8 cellular contexts compared by ENCODE assay signal in the genomic region with DNA sequence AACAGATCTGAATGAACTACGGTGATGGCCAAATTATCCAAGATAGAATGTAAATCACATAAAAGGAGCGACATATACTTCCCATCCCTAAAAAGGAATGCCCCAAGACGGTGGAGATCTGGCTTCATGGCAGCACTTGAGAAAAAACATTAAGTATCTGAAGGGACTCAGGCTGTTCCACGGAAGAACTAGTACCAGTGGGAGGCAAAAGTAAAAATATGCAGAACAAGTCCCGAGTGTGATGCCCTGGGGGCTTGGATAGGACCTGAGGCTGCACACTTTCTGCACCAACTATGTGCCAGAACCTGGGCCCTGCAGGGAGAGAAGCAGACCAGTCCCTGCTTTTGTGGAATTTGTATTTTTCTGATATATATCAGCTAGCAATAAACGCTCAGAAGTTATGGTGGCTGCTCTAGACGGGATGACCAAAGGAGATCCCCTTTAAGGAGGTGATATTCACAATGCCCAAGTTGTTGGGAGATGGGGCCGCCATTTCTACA. TPM values are rescaled to one million over a fixed set of nuclear protein-coding genes. Genes with fewer than 3 reads are reported as not detected.
DNase-seq lines count a peak whose midpoint lies in the region; ATAC-seq and TF ChIP-seq lines count a peak whose summit lies in the region.

No MANE protein-coding gene starts in this region.

- H3K4me1 Mint-ChIP-seq in naive thymus-derived CD4-positive, alpha-beta T cell = peaks cover 55 to 84% (median 80%) of the 10 kb centered on the region in 7 donors

- TF ChIP-seq CTCF in DOHH2 (IDR thresholded peaks at IDR 0.05; ENCODE audit: low read depth, low read length, poor library complexity, severe bottlenecking) = no peak
- no peak for TF ChIP-seq CTCF in cardiac fibroblast (IDR thresholded peaks at IDR 0.05; ENCODE audit: low read depth, low read length)

- POLR2A ChIA-PET in naive thymus-derived CD4-positive, alpha-beta T cell (lab: Charles Lee) = interaction anchor here (0.9 to 9.5 kb wide), 27 partner anchors 8 to 279 kb away, joined by 3 to 164 read pairs (median 4); partner anchors contain the start of genes CMTM1, CMTM2, CMTM3 and NAE1

- DNase-seq in cardiac fibroblast (ENCODE audit: low read depth in 2 of 2) = no peak
- DNase-seq in naive thymus-derived CD4-positive, alpha-beta T cell = peak in 2 of 9 donors; percentile 16 to 30
- no peak for DNase-seq in NOMO-1 treated with dmso at 0.1 percent for 144 hours (lab: John Stamatoyannopoulos, UW; ENCODE audit: unreplicated experiment)
- DNase-seq in SKM-1 treated with dmso at 0.1 percent for 144 hours (lab: John Stamatoyannopoulos, UW; ENCODE audit: unreplicated experiment) = no peak
- no peak for DNase-seq in G401 (ENCODE audit: low spot score)
- DNase-seq in activated gamma-delta T cell treated with Interleukin-2 at 50 U/mL for 16 hours = no peak

- no peak for ATAC-seq in naive thymus-derived CD4-positive, alpha-beta T cell

- intact Hi-C loops in naive thymus-derived CD4-positive, alpha-beta T cell (cut with micrococcal nuclease) = loop anchor here (1.0 to 5.0 kb wide), 10 partner anchors 28 to 382 kb away; partner anchors contain the start of genes CMTM3 (in 2 of the 2), CIAO2B (in 1 of the 2), CMTM4 (in 1 of the 2) and PDP2 (in 1 of the 2)

- H3K9me3 ChIP-seq in DOHH2 (ENCODE audit: control insufficient read depth, insufficient read depth, low read length) = no peaks in the 10 kb centered on the region
- no peaks in the 10 kb centered on the region for H3K9me3 ChIP-seq in HUES48 (ENCODE audit: control insufficient read depth, insufficient read depth, low read length)
- H3K9me3 ChIP-seq in naive thymus-derived CD4-positive, alpha-beta T cell (ENCODE audit: control insufficient read depth in 2 of 3, low read length in 3 of 3) = no peaks in the 10 kb centered on the region

- peak overlapping the region; percentile 92 to 99 (median 95) for H3K4me3 Mint-ChIP-seq in naive thymus-derived CD4-positive, alpha-beta T cell

- peaks cover 29% of the 10 kb centered on the region for H3K79me2 ChIP-seq in DOHH2 (ENCODE audit: control insufficient read depth, low read length)

- peaks cover 0 to 7% (median 0%) of the 10 kb centered on the region in 11 donors for H3K9me3 Mint-ChIP-seq in naive thymus-derived CD4-positive, alpha-beta T cell

- peaks cover 12% of the 10 kb centered on the region for H3F3A ChIP-seq in DOHH2 (ENCODE audit: control insufficient read depth, insufficient read depth)

- peak overlapping the region; percentile 55 for H3K27ac ChIP-seq in DOHH2 (ENCODE audit: low read depth, low read length)
- H3K27ac ChIP-seq in HUES48 (ENCODE audit: low read depth, low read length) = peak overlapping the region; percentile 9
- peak overlapping the region; percentile 77 for H3K27ac ChIP-seq in naive thymus-derived CD4-positive, alpha-beta T cell (ENCODE audit: low read depth, low read length)

- no peaks in the 10 kb centered on the region for H3K9me2 ChIP-seq in DOHH2 (replicated peaks; ENCODE audit: control insufficient read depth, low read length)

- H4K20me1 ChIP-seq in DOHH2 (ENCODE audit: control insufficient read depth, insufficient read depth, low read depth, low read length) = no peaks in the 10 kb centered on the region

- H3K36me3 ChIP-seq in DOHH2 (ENCODE audit: control insufficient read depth, low read length) (peaks cover 14% of the 10 kb centered on the region), HUES48 (ENCODE audit: control insufficient read depth, insufficient read depth, low read length) (no peaks in the 10 kb centered on the region)
- no peaks in the 10 kb centered on the region for H3K36me3 ChIP-seq in naive thymus-derived CD4-positive, alpha-beta T cell (ENCODE audit: control insufficient read depth in 2 of 3, insufficient read depth in 3 of 3, low read length in 3 of 3)

- 0 out of 2 replicates have a peak overlapping the region, but pooled peaks have one; percentile 47 for H3K9ac ChIP-seq in HUES48 (ENCODE audit: low read depth, low read length)

- peaks cover 0 to 45% (median 0%) of the 10 kb centered on the region in 5 donors for H3K36me3 Mint-ChIP-seq in naive thymus-derived CD4-positive, alpha-beta T cell

- in situ Hi-C loops in G401 (cut with HindIII; ENCODE audit: low sequenced_read_pairs) = no loop called here

- H3K4me2 ChIP-seq in DOHH2 (ENCODE audit: low read length) = peak overlapping the region; percentile 88

- H3K27me3 ChIP-seq in DOHH2 (ENCODE audit: control insufficient read depth, low read length) (no peaks in the 10 kb centered on the region), HUES48 (ENCODE audit: control insufficient read depth, insufficient read depth, low read length) (peaks cover 21% of the 10 kb centered on the region)
- no peaks in the 10 kb centered on the region for H3K27me3 ChIP-seq in naive thymus-derived CD4-positive, alpha-beta T cell (ENCODE audit: control insufficient read depth in 2 of 2, insufficient read depth in 2 of 2, low read length in 2 of 2)

- CTCF ChIA-PET in naive thymus-derived CD4-positive, alpha-beta T cell (lab: Charles Lee) = interaction anchor here (0.6 to 3.6 kb wide), 10 partner anchors 9 to 145 kb away, joined by 3 to 24 read pairs (median 6); partner anchors contain the start of gene CMTM3

- peaks cover 0 to 2% (median 0%) of the 10 kb centered on the region in 5 donors for H3K27me3 Mint-ChIP-seq in naive thymus-derived CD4-positive, alpha-beta T cell

- H3K4me3 ChIP-seq in DOHH2 (ENCODE audit: low read length) = peak overlapping the region; percentile 81
- H3K4me3 ChIP-seq in HUES48 (ENCODE audit: low read depth, low read length) = peak overlapping the region; percentile 62
- peak overlapping the region; percentile 79 to 83 for H3K4me3 ChIP-seq in cardiac fibroblast (replicated peaks in 1 of 2; ENCODE audit: low read depth in 2 of 2, low read length in 2 of 2)
- H3K4me3 ChIP-seq in naive thymus-derived CD4-positive, alpha-beta T cell (ENCODE audit: low read length) = peak overlapping the region; percentile 94

- H3K27ac Mint-ChIP-seq in naive thymus-derived CD4-positive, alpha-beta T cell = peak overlapping the region; percentile 91 to 97 (median 94)

- H3K4me1 ChIP-seq in DOHH2 (ENCODE audit: control insufficient read depth, low read length) = peaks cover 75% of the 10 kb centered on the region
- H3K4me1 ChIP-seq in HUES48 (ENCODE audit: control insufficient read depth, insufficient read depth, low read length) = peaks cover 4% of the 10 kb centered on the region
- H3K4me1 ChIP-seq in naive thymus-derived CD4-positive, alpha-beta T cell (ENCODE audit: control insufficient read depth in 2 of 2, insufficient read depth in 2 of 2, low read length in 2 of 2) = peaks cover 49 to 63% of the 10 kb centered on the region in 2 donors

RNA-seq across cellular contexts. Expression of gene CKLF, which starts 0.5 kb away (rescaled TPM):
- 100 to 1,000 TPM in 1 of 5 experiments, 10 to 100 TPM in 4; 24.1 to 160 (median 42.9) TPM for total RNA-seq in naive thymus-derived CD4-positive, alpha-beta T cell
- 100 to 1,000 TPM in 1 of 2 donors, 10 to 100 TPM in 1; 56.4 to 110 TPM for polyA plus RNA-seq in naive thymus-derived CD4-positive, alpha-beta T cell
- 122 and 134 TPM in 2 replicates for total RNA-seq in G401 (2014; rRNA removed; shearing (Covaris generic))

RNA-seq across cellular contexts. Expression of gene TK2, which starts 1.9 kb away (rescaled TPM):
- total RNA-seq in naive thymus-derived CD4-positive, alpha-beta T cell = 10 to 100 TPM in 2 of 5 experiments, 1 to 10 TPM in 3; 6.2 to 19.8 (median 7.9) TPM
- 1 to 10 TPM; 3.5 to 4.1 TPM for polyA plus RNA-seq in naive thymus-derived CD4-positive, alpha-beta T cell
- 10.3 and 15.8 TPM in 2 replicates for total RNA-seq in G401 (2014; rRNA removed; shearing (Covaris generic))

RNA-seq across cellular contexts. Expression of gene CMTM1, which starts 14.4 kb away (rescaled TPM):
- total RNA-seq in naive thymus-derived CD4-positive, alpha-beta T cell = 10 to 100 TPM in 1 of 5 experiments, 1 to 10 TPM in 4; 1.3 to 23.3 (median 5.2) TPM
- under 1 TPM; 0.36 to 0.41 TPM for polyA plus RNA-seq in naive thymus-derived CD4-positive, alpha-beta T cell
- 3.1 TPM in 1 of 2 replicates, not detected in the other for total RNA-seq in G401 (2014; rRNA removed; shearing (Covaris generic))

RNA-seq across cellular contexts. Expression of gene CMTM2, which starts 27.4 kb away (rescaled TPM):
- total RNA-seq in naive thymus-derived CD4-positive, alpha-beta T cell = 1 to 10 TPM in 1 of 5 experiments, under 1 TPM in 2, not detected in 2; 0.58 to 1.8 (median 0.81) TPM
- polyA plus RNA-seq in naive thymus-derived CD4-positive, alpha-beta T cell = not detected
- not detected in 2 replicates for total RNA-seq in G401 (2014; rRNA removed; shearing (Covaris generic))

RNA-seq across cellular contexts. Expression of gene CMTM3, which starts 52.7 kb away (rescaled TPM):
- total RNA-seq in naive thymus-derived CD4-positive, alpha-beta T cell = 100 to 1,000 TPM in 1 of 5 experiments, 10 to 100 TPM in 4; 52.0 to 138 (median 61.4) TPM
- 10 to 100 TPM; 72.5 to 89.8 TPM for polyA plus RNA-seq in naive thymus-derived CD4-positive, alpha-beta T cell
- 55.1 and 62.1 TPM in 2 replicates for total RNA-seq in G401 (2014; rRNA removed; shearing (Covaris generic))

Comparison
In these comparisons a context has a peak if more than half of its experiments do, and no peak if none do; other contexts are left out.
1. H3K27ac ChIP-seq: peak in every context shown above with its lines; median percentile 77 in naive thymus-derived CD4-positive, alpha-beta T cell; 55 in DOHH2; 9 in HUES48.